Comparison of ENCODE assay signal across 9 cellular contexts in the genomic region with DNA sequence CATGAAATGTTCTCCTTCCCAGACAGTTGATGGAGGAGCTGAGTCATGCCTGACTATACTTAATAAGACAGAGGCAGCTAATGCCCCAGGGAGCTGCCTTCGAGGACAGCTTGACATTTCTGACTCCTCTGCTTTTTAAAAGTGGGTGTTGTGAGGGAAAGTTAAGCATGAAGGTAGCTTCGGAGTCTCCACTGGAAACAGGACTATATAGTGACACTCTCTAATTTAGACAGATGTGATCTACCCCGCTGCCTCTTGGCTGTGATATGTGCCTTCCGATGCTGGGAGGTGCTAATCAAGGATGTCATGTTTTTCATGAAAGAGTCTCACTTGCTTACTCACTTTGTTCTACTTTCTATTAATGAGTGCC.
A peak's percentile ranks its signal among the peaks of the same experiment; 100 is the strongest.
DNase-seq lines count a peak whose midpoint lies in the region; ATAC-seq, FAIRE-seq and TF ChIP-seq lines count a peak whose summit lies in the region.
"Had no signal": no experiment of that assay in that cellular context is flagged by ENCODE, and none has a peak within 500 bp of the region (broad histone marks: within the 10 kb centered on the region; RNA-seq: fewer than 3 reads in every experiment).

No MANE protein-coding gene starts in this region.

- no peak for TF ChIP-seq CTCF in HEK293 (tag by site-specific recombination; IDR thresholded peaks at IDR 0.05)

- no peak overlapping the region for H3K27ac ChIP-seq in HEK293 (ENCODE audit: extremely low read depth, low read depth, low read length)

- TF ChIP-seq POLR2A in GM18505 (IDR thresholded peaks at IDR 0.05; ENCODE audit: borderline replicate concordance, extremely low read depth, insufficient read depth, insufficient read length): no peak

- peaks cover 17% of the 10 kb centered on the region for H3K4me1 Mint-ChIP-seq in central memory CD8-positive, alpha-beta T cell

- H3K36me3 Mint-ChIP-seq in central memory CD8-positive, alpha-beta T cell (ENCODE audit: insufficient read depth): peaks cover 2% of the 10 kb centered on the region

- no peaks in the 10 kb centered on the region for H3K9me3 Mint-ChIP-seq in central memory CD8-positive, alpha-beta T cell

- H3K4me3 ChIP-seq in HEK293 (ENCODE audit: low read depth, low read length): peak overlapping the region; percentile 2; the same call in 1 of the 2 replicates

- CTCF ChIA-PET in HEK293 (lab: Yijun Ruan, JAX): interaction anchor here (2.0 kb wide), 1 partner anchor 111 kb away, joined by 6 read pairs; no protein-coding TSS in a partner anchor

- peak; percentile 45 for DNase-seq in OCI-M1 (lab: John Stamatoyannopoulos, UW)
- no peak for DNase-seq in central memory CD8-positive, alpha-beta T cell (ENCODE audit: low spot score in 2 of 2)
- DNase-seq in renal cortical epithelial cell (ENCODE audit: low read depth): peak; percentile 92
- DNase-seq in frontal cortex (ENCODE audit: low spot score in 2 of 2): no peak
- no peak for DNase-seq in NCI-H748 treated with DMSO at 0.1 percent for 48 hours (lab: John Stamatoyannopoulos, UW)
- DNase-seq in NCI-H2196 (lab: John Stamatoyannopoulos, UW; ENCODE audit: unreplicated experiment): no peak

- FAIRE-seq in frontal cortex (lab: Jason Lieb, UNC): no peak
- FAIRE-seq: TTC549 had no signal

- ATAC-seq in GM18505 (IDR thresholded peaks at IDR 0.05; ENCODE audit: unreplicated experiment): peak; percentile 73
- peak; percentile 78 for ATAC-seq in central memory CD8-positive, alpha-beta T cell (replicated peaks; ENCODE audit: extremely low read depth, poor library complexity, severe bottlenecking)

- H3K27ac Mint-ChIP-seq in central memory CD8-positive, alpha-beta T cell (ENCODE audit: low read depth): peak overlapping the region; percentile 16

- no peak overlapping the region for H3K4me3 Mint-ChIP-seq in central memory CD8-positive, alpha-beta T cell

- no peaks in the 10 kb centered on the region for H3K36me3 ChIP-seq in HEK293 (ENCODE audit: control insufficient read depth in 2 of 2, insufficient read depth in 1 of 2, low read length in 2 of 2)

- POLR2A ChIA-PET in HEK293 (lab: Yijun Ruan, JAX): no interaction called here

- no peaks in the 10 kb centered on the region for H3K9me3 ChIP-seq in HEK293 (ENCODE audit: control insufficient read depth, insufficient read depth, low read depth, low read length)

- H3K27me3 Mint-ChIP-seq in central memory CD8-positive, alpha-beta T cell: no peaks in the 10 kb centered on the region

- H3K4me1 ChIP-seq in HEK293 (ENCODE audit: control insufficient read depth, insufficient read depth, low read length): no peaks in the 10 kb centered on the region

TF ChIP-seq in HEK293, 187 proteins besides CTCF, POLR2A, EP300 and RAD21:
- TF ChIP-seq ZNF416 (tag by site-specific recombination; IDR thresholded peaks at IDR 0.05): no peak
- no peak for TF ChIP-seq GLIS1 (tag by site-specific recombination; IDR thresholded peaks at IDR 0.05)
- peak; percentile 38; the same call in 1 of the 2 replicates for TF ChIP-seq PRDM1 (tag by site-specific recombination; IDR thresholded peaks at IDR 0.05)
- TF ChIP-seq ZNF335 (tag by site-specific recombination; conservative IDR thresholded peaks at IDR 0.05): peak; percentile 18; the same call in 1 of the 2 replicates
- TF ChIP-seq ZNF677 (tag by site-specific recombination; IDR thresholded peaks at IDR 0.05): no peak
- TF ChIP-seq SCRT2 (tag by site-specific recombination; IDR thresholded peaks at IDR 0.05): no peak
- TF ChIP-seq ZNF558 (tag by site-specific recombination; IDR thresholded peaks at IDR 0.05): peak; percentile 21; the same call in 1 of the 2 replicates
TF ChIP-seq in HEK293: peak in this region for 3.

Comparison
In these comparisons a context has a peak if more than half of its experiments do, and no peak if none do; other contexts are left out.
1. DNase-seq: peak in OCI-M1 (single experiment) and renal cortical epithelial cell (single experiment); none in central memory CD8-positive, alpha-beta T cell (0 of 2), frontal cortex (0 of 2), NCI-H748 treated with DMSO at 0.1 percent for 48 hours (single experiment) and NCI-H2196 (single experiment).